In genomic region chr3:6803652-6804051, GRCh38 we compare ENCODE assay signal across 16 cellular contexts. TPM values are rescaled to one million over a fixed set of nuclear protein-coding genes. Genes with fewer than 3 reads are reported as not detected.
A peak's percentile ranks its signal among the peaks of the same experiment; 100 is the strongest.
DNase-seq lines count a peak whose midpoint lies in the region; FAIRE-seq and TF ChIP-seq lines count a peak whose summit lies in the region.
"Had no signal": no experiment of that assay in that cellular context is flagged by ENCODE, and none has a peak within 500 bp of the region (broad histone marks: within the 10 kb centered on the region; RNA-seq: fewer than 3 reads in every experiment).

No MANE protein-coding gene starts in this region.

- H3K9me3 ChIP-seq in neural cell (ENCODE audit: low read length): no peaks in the 10 kb centered on the region
- H3K9me3 ChIP-seq: BLaER1 had no signal

- no peaks in the 10 kb centered on the region for H3K79me2 ChIP-seq in neural cell (replicated peaks; ENCODE audit: insufficient read depth, low read length)

- H3K27me3 ChIP-seq in neural cell (ENCODE audit: insufficient read depth, low read depth, low read length): no peaks in the 10 kb centered on the region
- H3K27me3 ChIP-seq: BLaER1 had no signal

- no peaks in the 10 kb centered on the region for H4K20me1 ChIP-seq in neural cell (ENCODE audit: insufficient read depth)
- H4K20me1 ChIP-seq: BLaER1 had no signal

- H3K4me2 ChIP-seq in neural cell (ENCODE audit: low read length): peak overlapping the region; percentile 8
- H3K4me2 ChIP-seq: BLaER1 had no signal

- TF ChIP-seq EP300 in neural cell (conservative IDR thresholded peaks at IDR 0.05; ENCODE audit: poor library complexity, severe bottlenecking): peak; percentile 63

- DNase-seq in DMS153 treated with DMSO at 0.1 percent for 48 hours (lab: John Stamatoyannopoulos, UW; ENCODE audit: unreplicated experiment) (peak; percentile 4), DMS153 (lab: John Stamatoyannopoulos, UW) (no peak), Ammon's horn (ENCODE audit: low spot score) (peak; percentile 4), NCI-H2081 treated with DMSO at 0.1 percent for 48 hours (lab: John Stamatoyannopoulos, UW) (no peak), NAMALWA (ENCODE audit: low spot score) (no peak), DMS 273 treated with DMSO at 0.1 percent for 48 hours (lab: John Stamatoyannopoulos, UW) (no peak)
- DNase-seq: CD8-positive, alpha-beta memory T cell; GF-D8; GOT3; H9 had no signal

- no peaks in the 10 kb centered on the region for H3K9me2 ChIP-seq in neural cell (ENCODE audit: insufficient read depth, low read length)

- TF ChIP-seq CTCF in neural cell (IDR thresholded peaks at IDR 0.05; ENCODE audit: poor library complexity, severe bottlenecking): no peak

- TF ChIP-seq RAD21 in neural cell (conservative IDR thresholded peaks at IDR 0.05): peak; percentile 32

- FAIRE-seq in islet of Langerhans (lab: Jason Lieb, UNC): peak; percentile 87
- FAIRE-seq: GM19239 had no signal

- H3K9ac ChIP-seq in neural cell (ENCODE audit: low read length): peak overlapping the region; percentile 45
- H3K9ac ChIP-seq: BLaER1 had no signal

- no peaks in the 10 kb centered on the region for H3F3A ChIP-seq in neural cell (ENCODE audit: insufficient read depth, low read length, poor library complexity, severe bottlenecking)

- no peak overlapping the region for H3K4me3 ChIP-seq in neural cell (ENCODE audit: low read length)
- H3K4me3 ChIP-seq: BLaER1 had no signal

- H2AFZ ChIP-seq in neural cell (ENCODE audit: low read depth, low read length): peak overlapping the region; percentile 22

- no peaks in the 10 kb centered on the region for H3K36me3 ChIP-seq in neural cell (ENCODE audit: insufficient read depth, low read length)
- H3K36me3 ChIP-seq: BLaER1 had no signal

- peak overlapping the region; percentile 81 for H3K27ac ChIP-seq in neural cell (ENCODE audit: low read length)
- H3K27ac ChIP-seq: 22Rv1, BLaER1 had no signal

TF ChIP-seq in neural cell, 6 proteins besides CTCF, POLR2A, EP300 and RAD21:
- peak; percentile 33 for TF ChIP-seq POLR2AphosphoS5 (IDR thresholded peaks at IDR 0.05)
- no peak for TF ChIP-seq MXI1 (conservative IDR thresholded peaks at IDR 0.05; ENCODE audit: poor library complexity, severe bottlenecking)
- peak; percentile 21 for TF ChIP-seq SMC3 (conservative IDR thresholded peaks at IDR 0.05; ENCODE audit: poor library complexity)

RNA-seq across cellular contexts. Expression of gene GRM7, which starts 57.3 kb away (rescaled TPM):
- polyA plus RNA-seq in neural cell: 21.9 and 23.8 TPM in 2 replicates
- 78.1 and 83.5 TPM in 2 replicates for polyA minus RNA-seq in neural cell
- polyA plus RNA-seq: CD8-positive, alpha-beta memory T cell; IgD-negative memory B cell had no signal

Comparison
In these comparisons a context has a peak if more than half of its experiments do, and no peak if none do; other contexts are left out.
1. DNase-seq: peak in DMS153 treated with DMSO at 0.1 percent for 48 hours (single experiment) and Ammon's horn (single experiment); none in DMS153 (single experiment), NCI-H2081 treated with DMSO at 0.1 percent for 48 hours (single experiment), NAMALWA (single experiment) and DMS 273 treated with DMSO at 0.1 percent for 48 hours (single experiment).